In genomic region chr4:152154433-152154832, GRCh38 we compare ENCODE assay signal across 29 cellular contexts.
"Had no signal": no experiment of that assay in that cellular context is flagged by ENCODE, and none has a peak within 500 bp of the region (broad histone marks: within the 10 kb centered on the region; RNA-seq: fewer than 3 reads in every experiment).

No MANE protein-coding gene starts in this region.

- H3K36me3 ChIP-seq: adrenal gland, SJCRH30, WERI-Rb-1 had no signal

- H3K9me3 ChIP-seq: adrenal gland, SJCRH30 had no signal

- H3K36me3 Mint-ChIP-seq: activated naive CD4-positive, alpha-beta T cell treated with anti-CD3 and anti-CD28 coated beads, Interleukin-2, amount 50 U/mL, for 24 hours; brain; IgD-negative memory B cell had no signal

- H3K27me3 Mint-ChIP-seq: activated CD4-positive, alpha-beta T cell treated with anti-CD3 and anti-CD28 coated beads, Interleukin-2, amount 10 ng/mL, durations not matched to agents 7 days and 5 days; activated naive CD4-positive, alpha-beta T cell treated with anti-CD3 and anti-CD28 coated beads, Interleukin-2, amount 50 U/mL, for 24 hours; brain had no signal

- H3K9me3 Mint-ChIP-seq: activated naive CD4-positive, alpha-beta T cell treated with anti-CD3 and anti-CD28 coated beads, Interleukin-2, amount 50 U/mL, for 24 hours; IgD-negative memory B cell had no signal

- H3K27ac Mint-ChIP-seq: activated naive CD4-positive, alpha-beta T cell treated with anti-CD3 and anti-CD28 coated beads, Interleukin-2, amount 50 U/mL, for 24 hours; IgD-negative memory B cell had no signal

- H3K4me1 ChIP-seq: adrenal gland, SJCRH30 had no signal

- H3K27me3 ChIP-seq: adrenal gland, SJCRH30 had no signal

- H3K4me1 Mint-ChIP-seq: IgD-negative memory B cell had no signal

- ATAC-seq: activated T-cell treated with anti-CD3 and anti-CD28 coated beads, Interleukin-2, amount 50 U/mL, for 4 hours; Panc1 had no signal

- H3K4me3 ChIP-seq: adrenal gland, SJCRH30, SK-N-MC had no signal

- DNase-seq: activated CD4-positive, alpha-beta T cell treated with anti-CD3 and anti-CD28 coated beads, Interleukin-2, amount 10 ng/mL, durations not matched to agents 7 days and 5 days; activated CD4-positive, alpha-beta T cell treated with anti-CD3 and anti-CD28 coated beads, Interleukin-2, amount 50 U/mL, for 48 hours; activated CD4-positive, CD25-positive, alpha-beta regulatory T cell; activated effector memory CD4-positive, alpha-beta T cell treated with anti-CD3 and anti-CD28 coated beads, Interleukin-2, amount 50 U/mL, for 16 hours; activated naive CD4-positive, alpha-beta T cell; activated T-cell treated with anti-CD3 and anti-CD28 coated beads, Interleukin-2, amount 50 U/mL, for 4 hours; adrenal gland; caudate nucleus; cerebellar nuclear complex; Kasumi-1; KBM-7; MM.1S; MV-4-11; NCI-H1092; NCI-H1436 treated with DMSO at 0.1 percent for 48 hours; NCI-H1694 treated with DMSO at 0.1 percent for 48 hours; NCI-H2029; NCI-H345; NCI-H524 treated with DMSO at 0.1 percent for 48 hours; SHP77; SJCRH30; T-helper 2 cell; T-helper 9 cell; WERI-Rb-1 had no signal

- H3K4me3 Mint-ChIP-seq: activated CD4-positive, alpha-beta T cell treated with anti-CD3 and anti-CD28 coated beads, Interleukin-2, amount 10 ng/mL, durations not matched to agents 7 days and 5 days; activated naive CD4-positive, alpha-beta T cell treated with anti-CD3 and anti-CD28 coated beads, Interleukin-2, amount 50 U/mL, for 24 hours; activated T-cell treated with anti-CD3 and anti-CD28 coated beads, Interleukin-2, amount 50 U/mL, for 4 hours; brain had no signal

- H3K27ac ChIP-seq: adrenal gland, SJCRH30, SK-N-MC, WERI-Rb-1 had no signal
